In the genomic region with DNA sequence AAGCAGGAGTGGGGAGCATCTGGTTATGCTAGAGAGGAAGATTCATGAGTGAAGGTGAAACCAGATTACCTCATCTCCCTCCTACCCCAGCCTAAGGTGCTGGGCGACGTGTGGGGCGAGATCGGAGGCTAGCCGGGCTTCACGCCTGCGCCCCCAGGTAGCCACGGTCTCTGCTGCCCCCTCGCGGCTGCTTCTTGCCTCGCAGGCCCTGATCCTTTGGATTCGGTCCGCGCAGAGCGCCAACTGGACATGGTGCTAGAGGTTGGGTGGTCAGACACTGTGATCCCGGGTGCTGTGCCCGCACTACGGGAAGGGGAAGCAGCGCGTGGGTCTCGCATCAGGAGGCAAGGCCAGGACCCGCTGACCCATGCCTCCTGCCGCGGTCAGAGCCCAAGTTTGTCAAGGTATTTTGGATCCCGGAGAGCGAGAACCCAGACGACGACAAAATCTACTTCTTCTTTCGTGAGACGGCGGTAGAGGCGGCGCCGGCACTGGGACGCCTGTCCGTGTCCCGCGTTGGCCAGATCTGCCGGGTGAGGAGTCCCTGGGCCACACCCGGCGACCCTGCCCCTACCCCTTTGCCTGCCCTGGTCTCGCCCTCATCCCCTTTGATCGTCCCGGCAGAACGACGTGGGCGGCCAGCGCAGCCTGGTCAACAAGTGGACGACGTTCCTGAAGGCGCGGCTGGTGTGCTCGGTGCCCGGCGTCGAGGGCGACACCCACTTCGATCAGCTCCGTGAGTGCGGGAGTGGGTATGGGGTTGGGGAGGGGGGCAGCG, we compare ENCODE assay signal across 8 cellular contexts. TPM values are rescaled to one million over a fixed set of nuclear protein-coding genes. Genes with fewer than 3 reads are reported as not detected.
DNase-seq lines count a peak whose midpoint lies in the region; ATAC-seq, FAIRE-seq and TF ChIP-seq lines count a peak whose summit lies in the region.

No MANE protein-coding gene starts in this region.

- peak; percentile 74 for ATAC-seq in GM21515 (IDR thresholded peaks at IDR 0.05; ENCODE audit: unreplicated experiment)

- H3K4me1 ChIP-seq in neutrophil (ENCODE audit: control insufficient read depth in 1 of 2, insufficient read depth in 1 of 2, low read depth in 1 of 2, low read length in 1 of 2) (peaks cover 26 to 38% of the 10 kb centered on the region in 2 experiments), subcutaneous abdominal adipose tissue (ENCODE audit: control insufficient read depth in 5 of 5, insufficient read depth in 5 of 5, low read length in 5 of 5) (peaks cover 12 to 65% (median 56%) of the 10 kb centered on the region in 5 donors)

- H3K27ac ChIP-seq in neutrophil: peak overlapping the region; percentile 63
- H3K27ac ChIP-seq in subcutaneous abdominal adipose tissue (ENCODE audit: low read depth, low read length): no peak overlapping the region

- H3K36me3 ChIP-seq in neutrophil (no peaks in the 10 kb centered on the region), subcutaneous abdominal adipose tissue (ENCODE audit: control insufficient read depth in 5 of 5, insufficient read depth in 5 of 5, low read length in 5 of 5) (peaks cover 0 to 5% (median 0%) of the 10 kb centered on the region in 5 donors)

- TF ChIP-seq RAD21 in Ishikawa (IDR thresholded peaks at IDR 0.05; ENCODE audit: low read depth): peak; percentile 99

- peaks cover 62% of the 10 kb centered on the region for H3K27me3 ChIP-seq in neutrophil
- H3K27me3 ChIP-seq in subcutaneous abdominal adipose tissue (ENCODE audit: control insufficient read depth in 5 of 5, insufficient read depth in 4 of 5, low read length in 5 of 5): peaks cover 0 to 9% (median 3%) of the 10 kb centered on the region in 5 donors

- H3K4me3 ChIP-seq in neutrophil (ENCODE audit: low read depth in 1 of 2, low read length in 1 of 2) (peak overlapping the region; percentile 58 to 60), subcutaneous abdominal adipose tissue (ENCODE audit: low read depth in 1 of 5, low read length in 5 of 5) (peak overlapping the region in 4 of 5 donors; percentile 30 to 65 (median 62))

- H3K9ac ChIP-seq in subcutaneous abdominal adipose tissue (ENCODE audit: low read length in 5 of 5): peak overlapping the region in 3 of 5 donors; percentile 42 to 53 (median 44)

- DNase-seq in DMS114 treated with DMSO at 0.1 percent for 48 hours (lab: John Stamatoyannopoulos, UW; ENCODE audit: unreplicated experiment) (peak; percentile 51), SHP77 (lab: John Stamatoyannopoulos, UW) (peak; percentile 70 to 71), activated gamma-delta T cell (lab: John Stamatoyannopoulos, UW) (peak; percentile 67), frontal cortex (ENCODE audit: low spot score in 2 of 2) (peak; percentile 95 to 96)

- peak; percentile 99 for TF ChIP-seq CTCF in neutrophil (IDR thresholded peaks at IDR 0.05)

- H3K9me3 ChIP-seq in neutrophil (no peaks in the 10 kb centered on the region), subcutaneous abdominal adipose tissue (ENCODE audit: control insufficient read depth in 5 of 5, low read length in 5 of 5) (no peaks in the 10 kb centered on the region)

- TF ChIP-seq EP300 in Ishikawa (IDR thresholded peaks at IDR 0.05; ENCODE audit: borderline replicate concordance): no peak

- no peak for FAIRE-seq in frontal cortex (lab: Jason Lieb, UNC)

TF ChIP-seq in Ishikawa, 13 proteins besides CTCF, POLR2A, EP300 and RAD21:
- TF ChIP-seq TCF12 (IDR thresholded peaks at IDR 0.05; ENCODE audit: low read depth): no peak
- no peak for TF ChIP-seq TAF1 (IDR thresholded peaks at IDR 0.05; ENCODE audit: low read depth)
- no peak for TF ChIP-seq EGR1 (IDR thresholded peaks at IDR 0.05)
- TF ChIP-seq CREB1 (IDR thresholded peaks at IDR 0.05; ENCODE audit: low read depth): no peak
- TF ChIP-seq CEBPB (IDR thresholded peaks at IDR 0.05): no peak
- no peak for TF ChIP-seq NFIC (IDR thresholded peaks at IDR 0.05)
- TF ChIP-seq, protein P1, sequence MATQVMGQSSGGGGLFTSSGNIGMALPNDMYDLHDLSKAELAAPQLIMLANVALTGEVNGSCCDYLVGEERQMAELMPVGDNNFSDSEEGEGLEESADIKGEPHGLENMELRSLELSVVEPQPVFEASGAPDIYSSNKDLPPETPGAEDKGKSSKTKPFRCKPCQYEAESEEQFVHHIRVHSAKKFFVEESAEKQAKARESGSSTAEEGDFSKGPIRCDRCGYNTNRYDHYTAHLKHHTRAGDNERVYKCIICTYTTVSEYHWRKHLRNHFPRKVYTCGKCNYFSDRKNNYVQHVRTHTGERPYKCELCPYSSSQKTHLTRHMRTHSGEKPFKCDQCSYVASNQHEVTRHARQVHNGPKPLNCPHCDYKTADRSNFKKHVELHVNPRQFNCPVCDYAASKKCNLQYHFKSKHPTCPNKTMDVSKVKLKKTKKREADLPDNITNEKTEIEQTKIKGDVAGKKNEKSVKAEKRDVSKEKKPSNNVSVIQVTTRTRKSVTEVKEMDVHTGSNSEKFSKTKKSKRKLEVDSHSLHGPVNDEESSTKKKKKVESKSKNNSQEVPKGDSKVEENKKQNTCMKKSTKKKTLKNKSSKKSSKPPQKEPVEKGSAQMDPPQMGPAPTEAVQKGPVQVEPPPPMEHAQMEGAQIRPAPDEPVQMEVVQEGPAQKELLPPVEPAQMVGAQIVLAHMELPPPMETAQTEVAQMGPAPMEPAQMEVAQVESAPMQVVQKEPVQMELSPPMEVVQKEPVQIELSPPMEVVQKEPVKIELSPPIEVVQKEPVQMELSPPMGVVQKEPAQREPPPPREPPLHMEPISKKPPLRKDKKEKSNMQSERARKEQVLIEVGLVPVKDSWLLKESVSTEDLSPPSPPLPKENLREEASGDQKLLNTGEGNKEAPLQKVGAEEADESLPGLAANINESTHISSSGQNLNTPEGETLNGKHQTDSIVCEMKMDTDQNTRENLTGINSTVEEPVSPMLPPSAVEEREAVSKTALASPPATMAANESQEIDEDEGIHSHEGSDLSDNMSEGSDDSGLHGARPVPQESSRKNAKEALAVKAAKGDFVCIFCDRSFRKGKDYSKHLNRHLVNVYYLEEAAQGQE (IDR thresholded peaks at IDR 0.05; ENCODE audit: low read depth): no peak
- TF ChIP-seq, protein P2, sequence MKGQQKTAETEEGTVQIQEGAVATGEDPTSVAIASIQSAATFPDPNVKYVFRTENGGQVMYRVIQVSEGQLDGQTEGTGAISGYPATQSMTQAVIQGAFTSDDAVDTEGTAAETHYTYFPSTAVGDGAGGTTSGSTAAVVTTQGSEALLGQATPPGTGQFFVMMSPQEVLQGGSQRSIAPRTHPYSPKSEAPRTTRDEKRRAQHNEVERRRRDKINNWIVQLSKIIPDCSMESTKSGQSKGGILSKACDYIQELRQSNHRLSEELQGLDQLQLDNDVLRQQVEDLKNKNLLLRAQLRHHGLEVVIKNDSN (IDR thresholded peaks at IDR 0.05): no peak
- no peak for TF ChIP-seq TEAD4 (IDR thresholded peaks at IDR 0.05)
- TF ChIP-seq ZBTB7A (IDR thresholded peaks at IDR 0.05; ENCODE audit: low read depth): no peak
- TF ChIP-seq, protein P3, sequence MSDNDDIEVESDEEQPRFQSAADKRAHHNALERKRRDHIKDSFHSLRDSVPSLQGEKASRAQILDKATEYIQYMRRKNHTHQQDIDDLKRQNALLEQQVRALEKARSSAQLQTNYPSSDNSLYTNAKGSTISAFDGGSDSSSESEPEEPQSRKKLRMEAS (IDR thresholded peaks at IDR 0.05): no peak
- TF ChIP-seq YY1 (IDR thresholded peaks at IDR 0.05; ENCODE audit: low read depth): no peak
- no peak for TF ChIP-seq FOXM1 (IDR thresholded peaks at IDR 0.05; ENCODE audit: borderline replicate concordance, low read depth)

RNA-seq across cellular contexts. Expression of a gene that starts 4.2 kb away (rescaled TPM):
- total RNA-seq in frontal cortex: 2.4 TPM

RNA-seq across cellular contexts. Expression of a gene that starts 5.8 kb away (rescaled TPM):
- total RNA-seq in frontal cortex: 0.82 TPM

RNA-seq across cellular contexts. Expression of a gene that starts 19.1 kb away (rescaled TPM):
- 17.9 TPM for total RNA-seq in frontal cortex

RNA-seq across cellular contexts. Expression of a gene that starts 26.1 kb away (rescaled TPM):
- total RNA-seq in frontal cortex: 3.7 TPM

RNA-seq across cellular contexts. Expression of a gene that starts 26.1 kb away (rescaled TPM):
- total RNA-seq in frontal cortex: 5.3 TPM
